28 cellular contexts compared by ENCODE assay signal in genomic region chr5:178670486-178670885, GRCh38.
"Had no signal": no experiment of that assay in that cellular context is flagged by ENCODE, and none has a peak within 500 bp of the region (broad histone marks: within the 10 kb centered on the region; RNA-seq: fewer than 3 reads in every experiment).

No MANE protein-coding gene starts in this region.

- H3K4me1 ChIP-seq: body of pancreas, esophagus squamous epithelium, gastroesophageal sphincter had no signal

- H3K4me3 ChIP-seq: body of pancreas, esophagus squamous epithelium, gastroesophageal sphincter had no signal

- H3K36me3 ChIP-seq: esophagus squamous epithelium, gastroesophageal sphincter, WERI-Rb-1 had no signal

- H3K27me3 ChIP-seq: body of pancreas, gastroesophageal sphincter had no signal

- H3K27ac ChIP-seq: body of pancreas, epithelial cell of prostate, esophagus squamous epithelium, gastroesophageal sphincter, WERI-Rb-1 had no signal

- ATAC-seq: activated CD4-positive, CD25-positive, alpha-beta regulatory T cell treated with anti-CD3 and anti-CD28 coated beads, Interleukin-2, amount 50 U/mL, for 24 hours; activated T-cell treated with anti-CD3 and anti-CD28 coated beads, Interleukin-2, amount 50 U/mL, for 4 hours; activated T-helper 17 cell treated with anti-CD3 and anti-CD28 coated beads, Interleukin-2, amount 50 U/mL, for 72 hours; body of pancreas; gastroesophageal sphincter; T-cell had no signal

- H3K9me3 ChIP-seq: body of pancreas, esophagus squamous epithelium, gastroesophageal sphincter had no signal

- DNase-seq: activated B cell treated with CpG ODN at 0.5 μM for 24 hours; activated CD4-positive, alpha-beta T cell treated with anti-CD3 and anti-CD28 coated beads for 48 hours; activated CD4-positive, alpha-beta T cell treated with anti-CD3 and anti-CD28 coated beads, Interleukin-2, amount 50 U/mL, for 1 hour; activated CD4-positive, alpha-beta T cell treated with anti-CD3 and anti-CD28 coated beads, Interleukin-2, amount 50 U/mL, for 48 hours; activated CD8-positive, alpha-beta memory T cell treated with anti-CD3 and anti-CD28 coated beads for 24 hours; activated effector memory CD4-positive, alpha-beta T cell treated with Interleukin-2 at 50 U/mL for 16 hours; activated gamma-delta T cell treated with Interleukin-2 at 50 U/mL for 16 hours; activated naive CD4-positive, alpha-beta T cell treated with anti-CD3 and anti-CD28 coated beads, Interleukin-2, amount 50 U/mL, for 16 hours; activated naive CD4-positive, alpha-beta T cell treated with Interleukin-2 at 50 U/mL for 16 hours; activated T-cell treated with anti-CD3 and anti-CD28 coated beads, Interleukin-2, amount 50 U/mL, for 4 hours; amniotic stem cell; aorta; body of pancreas; central memory CD4-positive, alpha-beta T cell; cerebellar nuclear complex; cortex of kidney; dermis blood vessel endothelial cell; effector CD8-positive, alpha-beta T cell; esophagus squamous epithelium; foreskin melanocyte; SW 1271; T-cell; T1000; WERI-Rb-1 had no signal
